8 cellular contexts compared by ENCODE assay signal in genomic region chr10:132397036-132397541, GRCh38. TPM values are rescaled to one million over a fixed set of nuclear protein-coding genes. Genes with fewer than 3 reads are reported as not detected.
DNase-seq lines count a peak whose midpoint lies in the region; ATAC-seq and TF ChIP-seq lines count a peak whose summit lies in the region.

TSS of gene PWWP2B (plus strand) at chr10:132397200. CDS start at chr10:132397227, 27 bp downstream.

- H3K9me3 ChIP-seq in lung (ENCODE audit: control insufficient read depth in 2 of 2, insufficient read depth in 1 of 2, low read length in 1 of 2): no peaks in the 10 kb centered on the region

- DNase-seq in NCI-H2196 (lab: John Stamatoyannopoulos, UW; ENCODE audit: unreplicated experiment): peak; percentile 19
- no peak for DNase-seq in NCI-H2196 treated with DMSO at 0.1 percent for 48 hours (lab: John Stamatoyannopoulos, UW; ENCODE audit: unreplicated experiment)
- no peak for DNase-seq in coronary artery (ENCODE audit: low spot score)
- no peak for DNase-seq in lung (ENCODE audit: low spot score)
- peak; percentile 58 for DNase-seq in stimulated activated CD8-positive, alpha-beta memory T cell treated with anti-CD3 and anti-CD28 coated beads, Interleukin-4, amount 100 ng/mL, for 48 hours
- DNase-seq in iPS-NIHi7 (ENCODE audit: extremely low spot score): no peak

- no peaks in the 10 kb centered on the region for H3K27me3 ChIP-seq in lung (ENCODE audit: control insufficient read depth, insufficient read depth)

- no peak for TF ChIP-seq CTCF in coronary artery (IDR thresholded peaks at IDR 0.05)
- TF ChIP-seq CTCF in lung (IDR thresholded peaks at IDR 0.05; ENCODE audit: control extremely low read depth, extremely low read depth): no peak

- H3K4me3 ChIP-seq in coronary artery (peak within 1 kb of the TSS; percentile 99), lung (peak within 1 kb of the TSS; percentile 72)

- ATAC-seq in HG03354 (IDR thresholded peaks at IDR 0.05; ENCODE audit: poor library complexity, severe bottlenecking, unreplicated experiment) (peak; percentile 49), lung (ENCODE audit: insufficient read depth, low FRiP score) (no peak)
- peak; percentile 22 to 40 for ATAC-seq in activated CD4-positive, CD25-positive, alpha-beta regulatory T cell treated with anti-CD3 and anti-CD28 coated beads, Interleukin-2, amount 50 U/mL, for 24 hours

- H3K4me1 ChIP-seq in lung (ENCODE audit: control insufficient read depth in 2 of 2, insufficient read depth in 2 of 2, low read length in 2 of 2): peaks cover 5 to 38% of the 10 kb centered on the region in 2 donors

- WGBS in lung, 2 donors: 0 to 1% methylated on average over 42 to 86 of the region's 86 CpGs

- peak within 1 kb of the TSS; percentile 84 to 98 for H3K27ac ChIP-seq in coronary artery
- H3K27ac ChIP-seq in lung (ENCODE audit: low read depth in 1 of 2, low read length in 1 of 2): peak within 1 kb of the TSS; percentile 92 to 93

- H3K36me3 ChIP-seq in lung (ENCODE audit: control insufficient read depth in 2 of 2, insufficient read depth in 2 of 2, low read length in 2 of 2): no peaks in the 10 kb centered on the region

RNA-seq across cellular contexts. Expression of gene PWWP2B, which starts in this region (rescaled TPM):
- total RNA-seq in lung: 10 to 100 TPM; 20.1 to 33.4 TPM
- 10 to 100 TPM; 20.1 to 22.1 TPM for polyA plus RNA-seq in lung

Comparison
In these comparisons a context has a peak if more than half of its experiments do, and no peak if none do; other contexts are left out.
1. DNase-seq: peak in NCI-H2196 (single experiment) and stimulated activated CD8-positive, alpha-beta memory T cell treated with anti-CD3 and anti-CD28 coated beads, Interleukin-4, amount 100 ng/mL, for 48 hours (single experiment); none in NCI-H2196 treated with DMSO at 0.1 percent for 48 hours (single experiment), coronary artery (single experiment), lung (single experiment) and iPS-NIHi7 (single experiment).